8 cellular contexts compared by ENCODE assay signal in genomic region chr22:16902051-16902450, GRCh38.
A peak's percentile ranks its signal among the peaks of the same experiment; 100 is the strongest.
DNase-seq lines count a peak whose midpoint lies in the region; TF ChIP-seq lines count a peak whose summit lies in the region.
"Not testable (repeated sequence)": the region's sequence is repeated elsewhere in the genome, so short reads cannot be mapped to it uniquely, and the experiment has no call there.

No MANE protein-coding gene starts in this region.

- H3K4me3 ChIP-seq in MG63 = peak overlapping the region; percentile 18
- H3K4me3 ChIP-seq in kidney epithelial cell (ENCODE audit: low read depth, low read length); skeletal muscle satellite cell (ENCODE audit: low read length): not testable (repeated sequence)

- H3K27ac ChIP-seq in epithelial cell of prostate = peak overlapping the region; percentile 74

- not testable (repeated sequence) for H3K36me3 ChIP-seq in MG63; kidney epithelial cell (ENCODE audit: control insufficient read depth, insufficient read depth, low read length); skeletal muscle satellite cell (ENCODE audit: insufficient read depth, low read length)

- TF ChIP-seq CTCF in kidney epithelial cell (IDR thresholded peaks at IDR 0.05; ENCODE audit: insufficient read depth, low read length, poor library complexity, severe bottlenecking) = not testable (repeated sequence)

- peak; percentile 76 for DNase-seq in A172 (ENCODE audit: low spot score)
- DNase-seq in EH (ENCODE audit: low read depth) = peak; percentile 6
- DNase-seq in HK-2 (ENCODE audit: unreplicated experiment) = peak; percentile 5
- peak; percentile 67 for DNase-seq in MG63
- DNase-seq in SK-MEL-5 (ENCODE audit: low read depth, low spot score) = peak; percentile 33
- not testable (repeated sequence) for DNase-seq in epithelial cell of prostate (ENCODE audit: low read depth, low spot score)
- peak; percentile 35 for DNase-seq in kidney epithelial cell (ENCODE audit: low read depth)

- H3K4me2 ChIP-seq in skeletal muscle satellite cell (ENCODE audit: low read length) = peak overlapping the region; percentile 61

- not testable (repeated sequence) for H3K9ac ChIP-seq in skeletal muscle satellite cell (ENCODE audit: low read depth, low read length)

- not testable (repeated sequence) for H3K9me3 ChIP-seq in MG63; skeletal muscle satellite cell (replicated peaks; ENCODE audit: low read length)

- not testable (repeated sequence) for H3K27me3 ChIP-seq in MG63; kidney epithelial cell (ENCODE audit: control insufficient read depth, insufficient read depth, low read length); skeletal muscle satellite cell (ENCODE audit: control insufficient read depth, insufficient read depth, low read length)

- in situ Hi-C loops in SK-MEL-5 (cut with HindIII; ENCODE audit: low pct_unique_long_range_greater_than_20kb, low sequenced_read_pairs) = not testable (repeated sequence)

- H3K4me1 ChIP-seq in skeletal muscle satellite cell (ENCODE audit: control insufficient read depth, insufficient read depth, low read length) = peaks cover 12% of the 10 kb centered on the region
